ENCODE assay signal across 13 cellular contexts in genomic region chr19:43799502-43800142, GRCh38. TPM values are rescaled to one million over a fixed set of nuclear protein-coding genes. Genes with fewer than 3 reads are reported as not detected.
DNase-seq lines count a peak whose midpoint lies in the region; ATAC-seq and TF ChIP-seq lines count a peak whose summit lies in the region.
"Had no signal": no experiment of that assay in that cellular context is flagged by ENCODE, and none has a peak within 500 bp of the region (broad histone marks: within the 10 kb centered on the region; RNA-seq: fewer than 3 reads in every experiment).

No MANE protein-coding gene starts in this region.

- peaks cover 7% of the 10 kb centered on the region; the same call in 1 of the 2 replicates for H3K4me1 ChIP-seq in Caco-2

- no peak for ATAC-seq in naive B cell (ENCODE audit: low read depth in 2 of 2)
- no peak for ATAC-seq in GM18907 (IDR thresholded peaks at IDR 0.05; ENCODE audit: unreplicated experiment)

- peaks cover 4% of the 10 kb centered on the region for H3K27me3 Mint-ChIP-seq in Caco-2 (ENCODE audit: insufficient read depth, unreplicated experiment)
- H3K27me3 Mint-ChIP-seq in chondrocyte (ENCODE audit: low read depth), result peaks cover 47% of the 10 kb centered on the region
- H3K27me3 Mint-ChIP-seq in naive B cell, result peaks cover 14 to 71% (median 68%) of the 10 kb centered on the region in 3 donors

- no peaks in the 10 kb centered on the region for H3K9me3 Mint-ChIP-seq in Caco-2 (ENCODE audit: unreplicated experiment)
- peaks cover 8% of the 10 kb centered on the region for H3K9me3 Mint-ChIP-seq in chondrocyte (ENCODE audit: low read depth)
- H3K9me3 Mint-ChIP-seq in naive B cell, result peaks cover 0 to 11% (median 6%) of the 10 kb centered on the region in 7 donors

- H3K9me3 ChIP-seq in Caco-2, result no peaks in the 10 kb centered on the region
- H3K9me3 ChIP-seq: SJSA1 had no signal

- POLR2A ChIA-PET in Caco-2 (lab: Charles Lee), result no interaction called here

- no peaks in the 10 kb centered on the region for H3K36me3 ChIP-seq in Caco-2 (ENCODE audit: control insufficient read depth, insufficient read depth, low read length)
- H3K36me3 ChIP-seq: SJSA1 had no signal

- peak in 1 of 2 experiments; percentile 75 for DNase-seq in Caco-2
- peak; percentile 44 for DNase-seq in LHCN-M2 (ENCODE audit: low read depth)
- DNase-seq in chondrocyte (ENCODE audit: low spot score), result no peak
- no peak for DNase-seq in naive B cell
- DNase-seq in NCI-H2171 (lab: John Stamatoyannopoulos, UW), result no peak
- DNase-seq in NCI-H510A (lab: John Stamatoyannopoulos, UW), result no peak
- DNase-seq in AG20443 (ENCODE audit: low spot score), result no peak
- DNase-seq: DND-41, HCEC 1CT, hippocampal formation, NCI-H2081 had no signal

- no TSS peak for BruUV-seq in Caco-2 (replicated peaks; lab: Mats Ljungman, UMichigan)

- CTCF ChIA-PET in Caco-2 (lab: Charles Lee), result interaction anchor here (0.8 to 1.2 kb wide), 2 partner anchors 10 to 55 kb away, joined by 3 to 5 read pairs; no protein-coding TSS in a partner anchor

- no peak overlapping the region for H3K27ac Mint-ChIP-seq in Caco-2 (ENCODE audit: unreplicated experiment)
- H3K27ac Mint-ChIP-seq in chondrocyte (ENCODE audit: unreplicated experiment), result no peak overlapping the region
- no peak overlapping the region for H3K27ac Mint-ChIP-seq in naive B cell

- H3K4me3 ChIP-seq in Caco-2 (ENCODE audit: low read depth, low read length), result no peak overlapping the region

- H3K4me1 Mint-ChIP-seq in Caco-2 (ENCODE audit: low read depth, unreplicated experiment) (no peaks in the 10 kb centered on the region), chondrocyte (ENCODE audit: low read depth) (peaks cover 9% of the 10 kb centered on the region), naive B cell (peaks cover 16 to 19% (median 18%) of the 10 kb centered on the region in 3 donors)

- TF ChIP-seq CTCF in Caco-2 (IDR thresholded peaks at IDR 0.05; ENCODE audit: insufficient read depth in 1 of 2, low read depth in 1 of 2, low read length in 1 of 2, severe bottlenecking in 1 of 2, unreplicated experiment in 1 of 2), result no peak
- no peak for TF ChIP-seq CTCF in chondrocyte (IDR thresholded peaks at IDR 0.05)

- no peaks in the 10 kb centered on the region for H3K36me3 Mint-ChIP-seq in Caco-2 (ENCODE audit: insufficient read depth, unreplicated experiment)
- H3K36me3 Mint-ChIP-seq in chondrocyte (ENCODE audit: low read depth), result peaks cover 3% of the 10 kb centered on the region
- H3K36me3 Mint-ChIP-seq in naive B cell, result peaks cover 0 to 7% of the 10 kb centered on the region in 2 donors

- no peaks in the 10 kb centered on the region; the same call in 1 of the 2 replicates for H3K27me3 ChIP-seq in Caco-2 (replicated peaks; ENCODE audit: control insufficient read depth, insufficient read depth, low read length)

- peak overlapping the region; percentile 66 for H3K4me3 Mint-ChIP-seq in Caco-2 (ENCODE audit: unreplicated experiment)
- H3K4me3 Mint-ChIP-seq in chondrocyte (ENCODE audit: unreplicated experiment), result peak overlapping the region; percentile 63
- peak overlapping the region; percentile 20 to 87 (median 75) for H3K4me3 Mint-ChIP-seq in naive B cell

- intact Hi-C loops in Caco-2 (cut with micrococcal nuclease; ENCODE audit: unreplicated experiment), result no loop called here

RNA-seq across cellular contexts. Expression of gene LYPD5, which starts 2.6 kb away (rescaled TPM):
- total RNA-seq in Caco-2 (2022), result 0.93 and 0.95 TPM in 2 replicates
- total RNA-seq in LHCN-M2 (2014; rRNA removed), result not detected in 2 replicates
- not detected for polyA plus RNA-seq in LHCN-M2 (2012)
- total RNA-seq in chondrocyte, result not detected in 3 replicates
- under 1 TPM in 2 of 6 donors, not detected in 4; 0.28 to 0.65 TPM for polyA plus RNA-seq in naive B cell (ENCODE audit: low read depth in 6 of 6)

RNA-seq across cellular contexts. Expression of gene KCNN4, which starts 18.8 kb away (rescaled TPM):
- total RNA-seq in Caco-2 (2022) (3.0 and 4.0 TPM in 2 replicates), LHCN-M2 (2014; rRNA removed) (1.0 and 2.1 TPM in 2 replicates), chondrocyte (2.3 to 3.3 TPM (median 2.9 TPM) in 3 replicates)
- 1.4 TPM for polyA plus RNA-seq in LHCN-M2 (2012)
- polyA plus RNA-seq in naive B cell (ENCODE audit: low read depth in 6 of 6), result 10 to 100 TPM in 4 of 6 donors, 1 to 10 TPM in 2; 9.7 to 17.2 (median 10.3) TPM

RNA-seq across cellular contexts. Expression of gene ZNF283, which starts 27.5 kb away (rescaled TPM):
- 12.0 and 14.7 TPM in 2 replicates for total RNA-seq in Caco-2 (2022)
- total RNA-seq in LHCN-M2 (2014; rRNA removed), result 8.2 and 9.6 TPM in 2 replicates
- polyA plus RNA-seq in LHCN-M2 (2012), result 3.0 TPM
- 7.6 to 12.8 TPM (median 8.4 TPM) in 3 replicates for total RNA-seq in chondrocyte
- polyA plus RNA-seq in naive B cell (ENCODE audit: low read depth in 6 of 6), result 1 to 10 TPM in 5 of 6 donors, not detected in 1; 2.0 to 6.4 (median 5.5) TPM

RNA-seq across cellular contexts. Expression of gene SMG9, which starts 44.9 kb away (rescaled TPM):
- 87.6 and 98.8 TPM in 2 replicates for total RNA-seq in Caco-2 (2022)
- total RNA-seq in LHCN-M2 (2014; rRNA removed), result 17.3 and 18.9 TPM in 2 replicates
- 28.4 TPM for polyA plus RNA-seq in LHCN-M2 (2012)
- 46.9 to 55.4 TPM (median 47.2 TPM) in 3 replicates for total RNA-seq in chondrocyte
- 10 to 100 TPM in 2 of 6 donors, 1 to 10 TPM in 4; 2.7 to 13.0 (median 8.2) TPM for polyA plus RNA-seq in naive B cell (ENCODE audit: low read depth in 6 of 6)
